Comparison of ENCODE assay signal across 21 cellular contexts in the genomic region with DNA sequence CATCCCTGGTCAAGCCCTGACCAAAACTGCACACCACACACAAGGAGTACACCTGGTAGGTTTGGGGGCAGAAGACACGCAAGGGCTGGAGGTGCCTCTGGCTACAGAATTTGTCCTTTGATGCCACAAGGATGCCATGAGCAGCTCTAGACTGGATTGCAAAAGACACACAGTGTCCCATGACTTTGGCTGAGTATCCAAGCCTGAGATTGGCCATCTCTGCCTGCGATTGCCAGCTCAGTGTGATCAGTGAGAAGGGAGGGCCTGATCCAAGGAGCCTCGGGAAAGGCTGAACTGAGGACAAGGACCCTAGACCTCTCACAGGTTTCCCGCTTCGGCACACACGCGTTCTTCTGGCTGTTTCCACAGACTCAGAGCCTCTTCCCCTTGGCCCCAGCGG.
"Had no signal": no experiment of that assay in that cellular context is flagged by ENCODE, and none has a peak within 500 bp of the region (broad histone marks: within the 10 kb centered on the region; RNA-seq: fewer than 3 reads in every experiment).

No MANE protein-coding gene starts in this region.

- H3K4me3 Mint-ChIP-seq: activated CD4-positive, alpha-beta memory T cell treated with anti-CD3 and anti-CD28 coated beads for 36 hours; activated naive CD8-positive, alpha-beta T cell treated with anti-CD3 and anti-CD28 coated beads for 36 hours; endodermal cell; natural killer cell; WTC11 had no signal

- ATAC-seq: gastroesophageal sphincter; left lung; natural killer cell; stimulated activated naive CD8-positive, alpha-beta T cell treated with anti-CD3 and anti-CD28 coated beads, Interleukin-15, Interleukin-2, amounts not matched to agents 100 U/mL and 50 U/mL, for 24 hours; WTC11 had no signal

- DNase-seq: activated CD4-positive, alpha-beta memory T cell treated with anti-CD3 and anti-CD28 coated beads for 36 hours; activated CD4-positive, alpha-beta T cell treated with anti-CD3 and anti-CD28 coated beads for 4 hours; activated naive CD4-positive, alpha-beta T cell treated with Interleukin-2 at 50 U/mL for 16 hours; activated naive CD8-positive, alpha-beta T cell treated with anti-CD3 and anti-CD28 coated beads for 36 hours; activated T-cell treated with anti-CD3 and anti-CD28 coated beads, Interleukin-2, amount 50 U/mL, for 48 hours; cerebellar nuclear complex; cortex of kidney; endodermal cell; esophagus squamous epithelium; left lung; mammary epithelial cell; midbrain; natural killer cell; stimulated activated CD4-positive, alpha-beta T cell treated with anti-CD3 and anti-CD28 coated beads, Interleukin-4, amount 100 ng/mL, for 24 hours; stimulated activated naive CD8-positive, alpha-beta T cell treated with anti-CD3 and anti-CD28 coated beads, Interleukin-15, Interleukin-2, amounts not matched to agents 100 U/mL and 50 U/mL, for 24 hours; T-helper 1 cell; T-helper 9 cell had no signal

- H3K27ac Mint-ChIP-seq: activated CD4-positive, alpha-beta memory T cell treated with anti-CD3 and anti-CD28 coated beads for 36 hours; activated naive CD8-positive, alpha-beta T cell treated with anti-CD3 and anti-CD28 coated beads for 36 hours; endodermal cell; natural killer cell; WTC11 had no signal

- H3K4me3 ChIP-seq: breast epithelium, esophagus squamous epithelium, gastroesophageal sphincter, left lung, tibial artery had no signal

- H3K9me3 Mint-ChIP-seq: activated CD4-positive, alpha-beta memory T cell treated with anti-CD3 and anti-CD28 coated beads for 36 hours; activated naive CD8-positive, alpha-beta T cell treated with anti-CD3 and anti-CD28 coated beads for 36 hours; natural killer cell; WTC11 had no signal

- H3K27me3 ChIP-seq: breast epithelium, esophagus squamous epithelium, gastroesophageal sphincter, left lung, tibial artery had no signal

- H3K4me1 Mint-ChIP-seq: endodermal cell, WTC11 had no signal

- H3K36me3 ChIP-seq: breast epithelium, esophagus squamous epithelium, gastroesophageal sphincter, left lung, tibial artery had no signal

- H3K9me3 ChIP-seq: breast epithelium, esophagus squamous epithelium, gastroesophageal sphincter, left lung, tibial artery had no signal

- H3K27ac ChIP-seq: breast epithelium, left lung had no signal

- H3K36me3 Mint-ChIP-seq: WTC11 had no signal

- H3K27me3 Mint-ChIP-seq: activated CD4-positive, alpha-beta memory T cell treated with anti-CD3 and anti-CD28 coated beads for 36 hours; activated naive CD8-positive, alpha-beta T cell treated with anti-CD3 and anti-CD28 coated beads for 36 hours had no signal
